ENCODE assay signal across 8 cellular contexts in the genomic region with DNA sequence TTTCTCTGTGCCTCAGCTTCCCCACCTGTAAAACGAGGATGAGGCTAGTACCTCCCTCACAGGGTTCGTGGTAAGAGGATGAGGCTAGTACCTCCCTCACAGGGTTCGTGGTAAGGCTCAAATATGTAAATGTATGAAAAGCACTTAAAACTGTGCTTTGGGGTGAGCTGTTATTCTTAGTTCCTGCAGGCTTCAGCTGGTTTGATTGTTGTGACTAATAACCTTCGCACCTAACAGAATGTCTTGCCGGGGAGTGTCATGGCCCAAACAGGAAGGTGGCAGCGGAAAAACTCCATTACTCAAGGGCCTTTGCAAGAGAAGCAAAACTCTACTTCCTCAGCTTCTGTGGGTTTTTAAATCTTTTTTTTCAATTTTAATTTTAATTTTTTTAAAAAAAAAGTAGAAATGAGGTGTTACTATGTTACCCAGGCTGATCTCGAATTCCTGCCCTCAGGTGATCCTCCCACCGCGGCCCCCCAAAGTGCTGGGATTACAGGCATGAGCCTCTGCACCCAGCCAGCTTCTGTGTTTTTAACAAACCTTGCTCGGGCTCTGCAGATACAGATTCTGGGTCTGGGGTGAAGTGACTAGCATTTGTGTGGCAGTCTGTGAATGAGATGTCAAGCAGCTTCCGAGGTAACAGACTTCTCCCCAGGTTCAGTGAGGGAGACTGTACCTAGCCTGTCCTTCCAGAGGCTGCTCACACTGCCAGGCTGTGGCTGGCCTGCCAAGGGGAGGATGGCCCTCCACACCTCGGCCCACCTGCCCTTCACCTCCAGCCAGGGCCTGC.
A peak's percentile ranks its signal among the peaks of the same experiment; 100 is the strongest.
DNase-seq lines count a peak whose midpoint lies in the region; ATAC-seq, FAIRE-seq and TF ChIP-seq lines count a peak whose summit lies in the region.

No MANE protein-coding gene starts in this region.

- H3K4me1 ChIP-seq in Peyer's patch (peaks cover 11 to 74% (median 50%) of the 10 kb centered on the region in 4 donors), tibial nerve (peaks cover 0 to 35% (median 10%) of the 10 kb centered on the region in 4 donors)

- H3K27ac Mint-ChIP-seq in activated naive CD4-positive, alpha-beta T cell treated with anti-CD3 and anti-CD28 coated beads, Interleukin-2, amount 50 U/mL, for 24 hours, result peak overlapping the region; percentile 96

- TF ChIP-seq POLR2A in GM12892 (IDR thresholded peaks at IDR 0.05; ENCODE audit: low read depth, low read length), result no peak
- TF ChIP-seq POLR2A in Peyer's patch (IDR thresholded peaks at IDR 0.05), result no peak
- no peak for TF ChIP-seq POLR2A in tibial nerve (IDR thresholded peaks at IDR 0.05)

- peaks cover 96% of the 10 kb centered on the region for H3K4me1 Mint-ChIP-seq in activated naive CD4-positive, alpha-beta T cell treated with anti-CD3 and anti-CD28 coated beads, Interleukin-2, amount 50 U/mL, for 24 hours

- TF ChIP-seq EP300 in tibial nerve (IDR thresholded peaks at IDR 0.05), result no peak

- peak; percentile 48 for DNase-seq in GM12892 (ENCODE audit: insufficient read length)
- DNase-seq in Peyer's patch, result peak in 2 of 3 donors; percentile 78 to 88
- DNase-seq in renal cortical epithelial cell (ENCODE audit: low read depth), result peak; percentile 80
- no peak for DNase-seq in AG08395 (ENCODE audit: low spot score)
- no peak for DNase-seq in tibial nerve (ENCODE audit: low spot score in 2 of 2)

- H3K27ac ChIP-seq in Peyer's patch (peak overlapping the region; percentile 85 to 97 (median 88)), tibial nerve (peak overlapping the region in 1 of 4 donors; percentile 74)

- H3K4me3 ChIP-seq in Peyer's patch (peak overlapping the region in 2 of 4 donors; percentile 5 to 16), tibial nerve (no peak overlapping the region)

- H3K4me3 Mint-ChIP-seq in activated naive CD4-positive, alpha-beta T cell treated with anti-CD3 and anti-CD28 coated beads, Interleukin-2, amount 50 U/mL, for 24 hours, result peak overlapping the region; percentile 76

- ATAC-seq in HG02623 (IDR thresholded peaks at IDR 0.05; ENCODE audit: unreplicated experiment) (peak; percentile 41), GM21360 (IDR thresholded peaks at IDR 0.05; ENCODE audit: unreplicated experiment) (no peak)

- no peaks in the 10 kb centered on the region for H3K27me3 Mint-ChIP-seq in activated naive CD4-positive, alpha-beta T cell treated with anti-CD3 and anti-CD28 coated beads, Interleukin-2, amount 50 U/mL, for 24 hours

- H3K36me3 Mint-ChIP-seq in activated naive CD4-positive, alpha-beta T cell treated with anti-CD3 and anti-CD28 coated beads, Interleukin-2, amount 50 U/mL, for 24 hours, result peaks cover 2% of the 10 kb centered on the region

- TF ChIP-seq CTCF in Peyer's patch (IDR thresholded peaks at IDR 0.05), result no peak
- no peak for TF ChIP-seq CTCF in tibial nerve (IDR thresholded peaks at IDR 0.05)

- H3K9me3 ChIP-seq in Peyer's patch (no peaks in the 10 kb centered on the region), tibial nerve (no peaks in the 10 kb centered on the region)

- H3K36me3 ChIP-seq in Peyer's patch, result no peaks in the 10 kb centered on the region
- no peaks in the 10 kb centered on the region for H3K36me3 ChIP-seq in tibial nerve

- no peaks in the 10 kb centered on the region for H3K9me3 Mint-ChIP-seq in activated naive CD4-positive, alpha-beta T cell treated with anti-CD3 and anti-CD28 coated beads, Interleukin-2, amount 50 U/mL, for 24 hours

- H3K27me3 ChIP-seq in Peyer's patch (no peaks in the 10 kb centered on the region), tibial nerve (no peaks in the 10 kb centered on the region)

- peak; percentile 96 for FAIRE-seq in GM12892 (lab: Jason Lieb, UNC)

- 71 to 79% methylated on average over 12 of the region's 12 CpGs for WGBS in tibial nerve, 2 donors

Comparison
In these comparisons a context has a peak if more than half of its experiments do, and no peak if none do; other contexts are left out.
1. DNase-seq: peak in GM12892 (single experiment), Peyer's patch (2 of 3) and renal cortical epithelial cell (single experiment); none in AG08395 (single experiment) and tibial nerve (0 of 2).